In genomic region chr2:113754160-113754559, GRCh38 we compare ENCODE assay signal across 18 cellular contexts. TPM values are rescaled to one million over a fixed set of nuclear protein-coding genes. Genes with fewer than 3 reads are reported as not detected.
A peak's percentile ranks its signal among the peaks of the same experiment; 100 is the strongest.
DNase-seq lines count a peak whose midpoint lies in the region; ATAC-seq, FAIRE-seq and TF ChIP-seq lines count a peak whose summit lies in the region.
"Had no signal": no experiment of that assay in that cellular context is flagged by ENCODE, and none has a peak within 500 bp of the region (broad histone marks: within the 10 kb centered on the region; RNA-seq: fewer than 3 reads in every experiment).

No MANE protein-coding gene starts in this region.

- H3K9me2 ChIP-seq in SK-N-SH (no peaks in the 10 kb centered on the region), Loucy (replicated peaks; ENCODE audit: low read depth, low read length) (no peaks in the 10 kb centered on the region)

- H3F3A ChIP-seq in SK-N-SH (replicated peaks; ENCODE audit: insufficient read depth) = peaks cover 9% of the 10 kb centered on the region
- H3F3A ChIP-seq in Loucy (ENCODE audit: low read depth) = peaks cover 3% of the 10 kb centered on the region; the same call in 1 of the 2 replicates

- peaks cover 23 to 42% of the 10 kb centered on the region in 2 experiments for H3K36me3 ChIP-seq in SK-N-SH (replicated peaks in 1 of 2; ENCODE audit: control insufficient read depth in 1 of 2, insufficient read depth in 2 of 2, low read length in 1 of 2)
- H3K36me3 ChIP-seq in Loucy (ENCODE audit: insufficient read depth, low read length) = peaks cover 8% of the 10 kb centered on the region; the same call in 1 of the 2 replicates
- H3K36me3 ChIP-seq in pancreas = peaks cover 0 to 8% (median 0%) of the 10 kb centered on the region in 3 donors

- H3K4me3 ChIP-seq in SK-N-SH (ENCODE audit: low read depth in 2 of 2, low read length in 1 of 2) (peak overlapping the region in 1 of 2 experiments; percentile 94; a peak in 2 of 4 replicates), Loucy (ENCODE audit: low read length, poor library complexity, severe bottlenecking) (peak overlapping the region; percentile 86), choroid plexus epithelial cell (ENCODE audit: low read depth, low read length) (peak overlapping the region; percentile 93), retinal pigment epithelial cell (ENCODE audit: low read length) (peak overlapping the region; percentile 62), pancreas (peak overlapping the region in 2 of 4 donors; percentile 69 to 79)

- POLR2A ChIA-PET in SK-N-SH (lab: Yijun Ruan, JAX) = no interaction called here

- TF ChIP-seq RAD21 in SK-N-SH (IDR thresholded peaks at IDR 0.05; ENCODE audit: low read length) = no peak

- no peak for FAIRE-seq in pancreas (lab: Jason Lieb, UNC)
- FAIRE-seq: D721Med, endothelial cell of umbilical vein had no signal

- no peak overlapping the region for H3K27ac ChIP-seq in SK-N-SH (ENCODE audit: low read depth in 2 of 2, low read length in 1 of 2)
- H3K27ac ChIP-seq in pancreas = no peak overlapping the region

- peaks cover 9% of the 10 kb centered on the region; the same call in 1 of the 2 replicates for H4K20me1 ChIP-seq in SK-N-SH (ENCODE audit: insufficient read depth)
- H4K20me1 ChIP-seq in Loucy (ENCODE audit: insufficient read depth, low read length, poor library complexity, severe bottlenecking) = peaks cover 26% of the 10 kb centered on the region

- ATAC-seq in SK-N-SH treated with all-trans-retinoic acid at 6 μM for 48 hours (no peak), pancreas (no peak), GM21717 (IDR thresholded peaks at IDR 0.05; ENCODE audit: unreplicated experiment) (no peak)
- ATAC-seq: activated naive CD4-positive, alpha-beta T cell treated with anti-CD3 and anti-CD28 coated beads, Interleukin-2, amount 50 U/mL, for 72 hours had no signal

- no peak for DNase-seq in SK-N-SH
- no peak for DNase-seq in choroid plexus epithelial cell (ENCODE audit: low read depth)
- DNase-seq in retinal pigment epithelial cell (ENCODE audit: low read depth) = no peak
- DNase-seq in pancreas = no peak
- DNase-seq in stimulated activated naive CD4-positive, alpha-beta T cell treated with Interleukin-2 at 50 U/mL for 16 hours (lab: John Stamatoyannopoulos, UW) = no peak
- DNase-seq: activated CD4-positive, alpha-beta T cell treated with anti-CD3 and anti-CD28 coated beads for 1 hour; central memory CD4-positive, alpha-beta T cell; glutamatergic neuron; islet precursor cell; NCI-H1930; NCI-H82; posterior cingulate gyrus had no signal

- H3K4me2 ChIP-seq in SK-N-SH = peak overlapping the region; percentile 89
- H3K4me2 ChIP-seq in Loucy (ENCODE audit: low read depth, low read length, poor library complexity, severe bottlenecking) = peak overlapping the region; percentile 86

- no peak overlapping the region for H3K9ac ChIP-seq in SK-N-SH
- peak overlapping the region; percentile 88 for H3K9ac ChIP-seq in Loucy (ENCODE audit: low read depth, low read length, poor library complexity, severe bottlenecking)

- H3K27me3 ChIP-seq in SK-N-SH (ENCODE audit: insufficient read depth) = no peaks in the 10 kb centered on the region
- no peaks in the 10 kb centered on the region for H3K27me3 ChIP-seq in Loucy (ENCODE audit: insufficient read depth, low read length, poor library complexity, severe bottlenecking)
- no peaks in the 10 kb centered on the region for H3K27me3 ChIP-seq in pancreas

- TF ChIP-seq EP300 in SK-N-SH (IDR thresholded peaks at IDR 0.05; ENCODE audit: borderline replicate concordance in 1 of 2, low read depth in 1 of 2, low read length in 1 of 2) = no peak

- TF ChIP-seq CTCF in SK-N-SH (IDR thresholded peaks at IDR 0.05) = no peak
- no peak for TF ChIP-seq CTCF in Loucy (conservative IDR thresholded peaks at IDR 0.05; ENCODE audit: low read length)
- TF ChIP-seq CTCF in choroid plexus epithelial cell (conservative IDR thresholded peaks at IDR 0.05; ENCODE audit: low read depth, low read length) = no peak
- no peak for TF ChIP-seq CTCF in retinal pigment epithelial cell (conservative IDR thresholded peaks at IDR 0.05; ENCODE audit: low read depth, low read length)
- no peak for TF ChIP-seq CTCF in pancreas (IDR thresholded peaks at IDR 0.05)

- H3K79me2 ChIP-seq in SK-N-SH (ENCODE audit: insufficient read depth) = peaks cover 73% of the 10 kb centered on the region
- H3K79me2 ChIP-seq in Loucy (ENCODE audit: insufficient read depth, low read length) = peaks cover 45% of the 10 kb centered on the region

- intact Hi-C loops in pancreas (cut with DNase I) = no loop called here

- no peak overlapping the region for H2AFZ ChIP-seq in SK-N-SH (ENCODE audit: low read depth)
- H2AFZ ChIP-seq in Loucy (ENCODE audit: low read length) = no peak overlapping the region

- CTCF ChIA-PET in SK-N-SH (lab: Yijun Ruan, JAX) = no interaction called here

- WGBS in SK-N-SH (ENCODE audit: low lambda C conversion rate) = 92% methylated on average over 8 of the region's 8 CpGs
- WGBS in pancreas, 2 donors = 49 to 60% methylated on average over 8 of the region's 8 CpGs

- H3K9me3 ChIP-seq in SK-N-SH (no peaks in the 10 kb centered on the region), Loucy (ENCODE audit: insufficient read depth, low read depth, low read length) (no peaks in the 10 kb centered on the region), pancreas (no peaks in the 10 kb centered on the region)

- H3K4me1 ChIP-seq in SK-N-SH (ENCODE audit: control insufficient read depth in 1 of 2, insufficient read depth in 2 of 2, low read depth in 1 of 2, low read length in 1 of 2) (peaks cover 0 to 9% of the 10 kb centered on the region in 2 experiments; a peak in 3 of 4 replicates), Loucy (ENCODE audit: insufficient read depth, low read length, poor library complexity, severe bottlenecking) (peaks cover 20% of the 10 kb centered on the region), pancreas (peaks cover 5 to 18% (median 12%) of the 10 kb centered on the region in 3 donors)

TF ChIP-seq in SK-N-SH, 30 proteins besides CTCF, POLR2A, EP300 and RAD21 (continues in another document):
- no peak for TF ChIP-seq TEAD4 (IDR thresholded peaks at IDR 0.05; ENCODE audit: borderline replicate concordance, insufficient read depth)
- no peak for TF ChIP-seq GABPA (IDR thresholded peaks at IDR 0.05; ENCODE audit: low read depth)
- TF ChIP-seq EZH2phosphoT487 (IDR thresholded peaks at IDR 0.05; ENCODE audit: borderline replicate concordance, low read depth) = no peak
- TF ChIP-seq CHD2 (IDR thresholded peaks at IDR 0.05; ENCODE audit: low read length, partially characterized antibody) = no peak
- TF ChIP-seq IRF3 (IDR thresholded peaks at IDR 0.05; ENCODE audit: low read depth, low read length) = no peak
- no peak for TF ChIP-seq FOXJ3 (CRISPR knock-in tag; IDR thresholded peaks at IDR 0.05)
- TF ChIP-seq, protein P1, sequence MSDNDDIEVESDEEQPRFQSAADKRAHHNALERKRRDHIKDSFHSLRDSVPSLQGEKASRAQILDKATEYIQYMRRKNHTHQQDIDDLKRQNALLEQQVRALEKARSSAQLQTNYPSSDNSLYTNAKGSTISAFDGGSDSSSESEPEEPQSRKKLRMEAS (IDR thresholded peaks at IDR 0.05; ENCODE audit: low read depth) = no peak
- no peak for TF ChIP-seq NRF1 (IDR thresholded peaks at IDR 0.05; ENCODE audit: low read depth, low read length)

TF ChIP-seq in SK-N-SH treated with all-trans-retinoic acid at 6 μM for 48 hours, 23 proteins besides CTCF, POLR2A, EP300 and RAD21:
- TF ChIP-seq CSDC2 (CRISPR knock-in tag; IDR thresholded peaks at IDR 0.05) (no peak), ARNTL (CRISPR knock-in tag; IDR thresholded peaks at IDR 0.05; ENCODE audit: borderline replicate concordance, low read depth) (no peak), TCF4 (CRISPR knock-in tag; IDR thresholded peaks at IDR 0.05; ENCODE audit: borderline replicate concordance) (no peak)
- TF ChIP-seq, protein P2, sequence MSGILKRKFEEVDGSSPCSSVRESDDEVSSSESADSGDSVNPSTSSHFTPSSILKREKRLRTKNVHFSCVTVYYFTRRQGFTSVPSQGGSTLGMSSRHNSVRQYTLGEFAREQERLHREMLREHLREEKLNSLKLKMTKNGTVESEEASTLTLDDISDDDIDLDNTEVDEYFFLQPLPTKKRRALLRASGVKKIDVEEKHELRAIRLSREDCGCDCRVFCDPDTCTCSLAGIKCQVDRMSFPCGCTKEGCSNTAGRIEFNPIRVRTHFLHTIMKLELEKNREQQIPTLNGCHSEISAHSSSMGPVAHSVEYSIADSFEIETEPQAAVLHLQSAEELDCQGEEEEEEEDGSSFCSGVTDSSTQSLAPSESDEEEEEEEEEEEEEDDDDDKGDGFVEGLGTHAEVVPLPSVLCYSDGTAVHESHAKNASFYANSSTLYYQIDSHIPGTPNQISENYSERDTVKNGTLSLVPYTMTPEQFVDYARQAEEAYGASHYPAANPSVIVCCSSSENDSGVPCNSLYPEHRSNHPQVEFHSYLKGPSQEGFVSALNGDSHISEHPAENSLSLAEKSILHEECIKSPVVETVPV (CRISPR knock-in tag; IDR thresholded peaks at IDR 0.05) = no peak
- TF ChIP-seq, protein P3, sequence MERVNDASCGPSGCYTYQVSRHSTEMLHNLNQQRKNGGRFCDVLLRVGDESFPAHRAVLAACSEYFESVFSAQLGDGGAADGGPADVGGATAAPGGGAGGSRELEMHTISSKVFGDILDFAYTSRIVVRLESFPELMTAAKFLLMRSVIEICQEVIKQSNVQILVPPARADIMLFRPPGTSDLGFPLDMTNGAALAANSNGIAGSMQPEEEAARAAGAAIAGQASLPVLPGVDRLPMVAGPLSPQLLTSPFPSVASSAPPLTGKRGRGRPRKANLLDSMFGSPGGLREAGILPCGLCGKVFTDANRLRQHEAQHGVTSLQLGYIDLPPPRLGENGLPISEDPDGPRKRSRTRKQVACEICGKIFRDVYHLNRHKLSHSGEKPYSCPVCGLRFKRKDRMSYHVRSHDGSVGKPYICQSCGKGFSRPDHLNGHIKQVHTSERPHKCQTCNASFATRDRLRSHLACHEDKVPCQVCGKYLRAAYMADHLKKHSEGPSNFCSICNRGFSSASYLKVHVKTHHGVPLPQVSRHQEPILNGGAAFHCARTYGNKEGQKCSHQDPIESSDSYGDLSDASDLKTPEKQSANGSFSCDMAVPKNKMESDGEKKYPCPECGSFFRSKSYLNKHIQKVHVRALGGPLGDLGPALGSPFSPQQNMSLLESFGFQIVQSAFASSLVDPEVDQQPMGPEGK (CRISPR knock-in tag; IDR thresholded peaks at IDR 0.05; ENCODE audit: borderline replicate concordance) = no peak

RNA-seq across cellular contexts. Expression of gene SLC35F5, which starts 2.3 kb away (rescaled TPM):
- polyA plus RNA-seq in SK-N-SH (2012; rRNA removed) (16.8 and 26.7 TPM in 2 replicates), pancreas (10 to 100 TPM; 12.6 to 17.8 TPM)
- polyA plus RNA-seq in SK-N-SH (2012; cell fraction: cytosol; rRNA removed) = 26.2 and 26.5 TPM in 2 replicates
- 11.1 and 25.7 TPM in 2 replicates for polyA plus RNA-seq in SK-N-SH (2012; cell fraction: nucleus; rRNA removed)
- 10 to 100 TPM; 36.6 to 58.6 (median 41.0) TPM for total RNA-seq in pancreas
